29 cellular contexts compared by ENCODE assay signal in the genomic region with DNA sequence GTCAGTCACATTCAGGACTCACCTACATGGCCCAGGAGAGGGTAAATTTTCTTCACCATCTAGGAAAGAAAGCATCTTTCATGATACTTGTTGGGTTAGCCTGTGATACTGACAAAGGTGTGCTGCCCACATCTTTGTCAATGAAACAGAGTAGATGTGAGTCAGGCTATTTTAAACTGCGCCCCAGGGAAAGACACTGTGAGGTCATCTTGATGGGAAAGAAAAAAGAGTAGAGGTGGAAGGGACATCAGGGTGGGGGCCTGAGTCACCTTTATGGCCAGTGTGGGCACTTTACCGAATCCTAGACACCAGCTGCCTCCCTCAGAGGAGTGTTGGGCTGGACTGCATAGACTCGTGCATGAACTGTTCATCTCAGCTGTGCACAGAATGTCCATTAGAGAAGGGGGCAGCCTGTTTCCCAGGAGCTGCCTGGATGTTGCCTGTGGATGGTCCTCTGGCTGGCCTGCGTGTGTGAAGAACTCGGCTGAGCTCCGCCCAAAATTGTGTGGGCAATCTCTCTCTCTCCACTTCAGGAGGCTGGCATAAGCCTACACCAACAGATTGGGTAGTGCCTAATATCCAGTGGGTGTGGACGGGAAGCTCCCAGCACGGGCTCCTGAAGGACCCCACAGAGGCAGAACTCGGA.
"Had no signal": no experiment of that assay in that cellular context is flagged by ENCODE, and none has a peak within 500 bp of the region (broad histone marks: within the 10 kb centered on the region; RNA-seq: fewer than 3 reads in every experiment).

No MANE protein-coding gene starts in this region.

- DNase-seq: hypothalamus; immature natural killer cell; left ventricle myocardium inferior; midbrain; mucosa of descending colon; naive thymus-derived CD4-positive, alpha-beta T cell; occipital lobe; pancreas; retina; right cardiac atrium; stimulated activated CD4-positive, alpha-beta T cell treated with anti-CD3 and anti-CD28 coated beads, Interleukin-12 subunit alpha, Interleukin-12 subunit beta, amount 100 ng/mL, for 4 hours; stimulated activated CD4-positive, alpha-beta T cell treated with anti-CD3 and anti-CD28 coated beads, Interleukin-15, amount 100 ng/mL, for 24 hours; stimulated activated CD4-positive, alpha-beta T cell treated with anti-CD3 and anti-CD28 coated beads, Interleukin-4, amount 100 ng/mL, for 24 hours; stimulated activated naive CD4-positive, alpha-beta T cell; tibial artery; trophoblast cell; upper lobe of right lung had no signal

- ATAC-seq: mucosa of descending colon; naive thymus-derived CD4-positive, alpha-beta T cell; pancreas; right cardiac atrium; sciatic nerve; stimulated activated effector memory CD8-positive, alpha-beta T cell treated with anti-CD3 and anti-CD28 coated beads, Interleukin-12 subunit alpha, Interleukin-12 subunit beta, amount 100 ng/mL, for 72 hours; upper lobe of right lung had no signal

- H3K4me3 Mint-ChIP-seq: immature natural killer cell; memory B cell; naive thymus-derived CD4-positive, alpha-beta T cell; nephron; neural crest cell; stimulated activated effector memory CD8-positive, alpha-beta T cell treated with anti-CD3 and anti-CD28 coated beads, Interleukin-12 subunit alpha, Interleukin-12 subunit beta, amount 100 ng/mL, for 72 hours; stimulated activated naive CD8-positive, alpha-beta T cell treated with anti-CD3 and anti-CD28 coated beads, Interleukin-15, Interleukin-2, amounts not matched to agents 100 ng/mL and 50 ng/mL, for 24 hours had no signal

- H3K27ac Mint-ChIP-seq: immature natural killer cell; memory B cell; naive thymus-derived CD4-positive, alpha-beta T cell; nephron; stimulated activated effector memory CD8-positive, alpha-beta T cell treated with anti-CD3 and anti-CD28 coated beads, Interleukin-12 subunit alpha, Interleukin-12 subunit beta, amount 100 ng/mL, for 72 hours; stimulated activated naive CD8-positive, alpha-beta T cell treated with anti-CD3 and anti-CD28 coated beads, Interleukin-15, Interleukin-2, amounts not matched to agents 100 ng/mL and 50 ng/mL, for 24 hours had no signal

- H3K36me3 Mint-ChIP-seq: immature natural killer cell; memory B cell; naive thymus-derived CD4-positive, alpha-beta T cell; stimulated activated effector memory CD8-positive, alpha-beta T cell treated with anti-CD3 and anti-CD28 coated beads, Interleukin-12 subunit alpha, Interleukin-12 subunit beta, amount 100 ng/mL, for 72 hours had no signal

- H3K9me3 ChIP-seq: left ventricle myocardium inferior, mucosa of descending colon, neutrophil, pancreas, prostate gland, suprapubic skin, thoracic aorta, tibial artery, upper lobe of right lung had no signal

- H3K9me3 Mint-ChIP-seq: memory B cell; nephron; neural crest cell; stimulated activated effector memory CD8-positive, alpha-beta T cell treated with anti-CD3 and anti-CD28 coated beads, Interleukin-12 subunit alpha, Interleukin-12 subunit beta, amount 100 ng/mL, for 72 hours had no signal

- H3K4me1 Mint-ChIP-seq: immature natural killer cell; memory B cell; naive thymus-derived CD4-positive, alpha-beta T cell; nephron; neural crest cell; stimulated activated effector memory CD8-positive, alpha-beta T cell treated with anti-CD3 and anti-CD28 coated beads, Interleukin-12 subunit alpha, Interleukin-12 subunit beta, amount 100 ng/mL, for 72 hours had no signal

- H3K4me3 ChIP-seq: left ventricle myocardium inferior, lung, mucosa of descending colon, pancreas, prostate gland, skin epidermis, suprapubic skin, thoracic aorta, tibial artery, upper lobe of right lung had no signal

- H3K36me3 ChIP-seq: left ventricle myocardium inferior, neutrophil, pancreas, prostate gland, suprapubic skin, thoracic aorta, tibial artery, upper lobe of right lung had no signal

- H3K27me3 Mint-ChIP-seq: memory B cell; stimulated activated naive CD8-positive, alpha-beta T cell treated with anti-CD3 and anti-CD28 coated beads, Interleukin-15, Interleukin-2, amounts not matched to agents 100 ng/mL and 50 ng/mL, for 24 hours had no signal

- H3K27ac ChIP-seq: left ventricle myocardium inferior, neutrophil, pancreas, prostate gland, skin epidermis, suprapubic skin, thoracic aorta, tibial artery, upper lobe of right lung had no signal

- H3K27me3 ChIP-seq: neutrophil, pancreas, suprapubic skin had no signal

- H3K4me1 ChIP-seq: pancreas, prostate gland, suprapubic skin, tibial artery, upper lobe of right lung had no signal
